ENCODE assay signal across 6 cellular contexts in the genomic region with DNA sequence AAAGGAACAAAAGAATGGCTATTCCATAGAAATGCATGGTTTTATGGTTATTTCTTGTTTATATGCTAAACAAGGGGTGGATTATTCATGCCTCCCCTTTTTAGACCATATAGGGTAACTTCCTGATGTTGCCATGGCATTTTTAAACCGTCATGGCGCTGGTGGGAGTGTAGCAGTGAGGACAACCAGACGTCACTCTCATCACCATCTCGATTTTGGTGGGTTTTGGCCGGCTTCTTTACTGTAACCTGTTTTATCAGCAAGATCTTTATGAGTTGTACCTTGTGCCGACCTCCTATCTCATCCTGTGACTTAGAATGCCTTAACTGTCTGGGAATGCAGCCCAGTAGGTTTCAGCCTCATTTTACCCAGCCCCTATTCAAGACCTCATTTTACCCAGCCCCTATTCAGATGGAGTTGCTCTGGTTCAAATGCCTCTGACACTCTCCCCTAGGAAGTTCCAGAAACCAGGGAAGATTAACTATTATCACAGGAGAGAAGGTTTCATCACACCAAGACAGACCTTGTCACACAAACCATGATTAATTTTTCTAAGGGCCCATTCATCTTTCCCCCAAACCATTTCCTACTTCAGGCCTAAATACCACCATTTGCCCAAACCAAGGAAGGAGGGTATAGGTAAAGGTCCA. TPM values are rescaled to one million over a fixed set of nuclear protein-coding genes. Genes with fewer than 3 reads are reported as not detected.
DNase-seq lines count a peak whose midpoint lies in the region; ATAC-seq, FAIRE-seq and TF ChIP-seq lines count a peak whose summit lies in the region.
"Not testable (repeated sequence)": the region's sequence is repeated elsewhere in the genome, so short reads cannot be mapped to it uniquely, and the experiment has no call there.

No MANE protein-coding gene starts in this region.

- H3K4ac ChIP-seq in trophoblast cell (ENCODE audit: low read depth, low read length), result not testable (repeated sequence)

- FAIRE-seq in HTR-8/SVneo (lab: Jason Lieb, UNC), result peak; percentile 54
- FAIRE-seq in astrocyte (lab: Jason Lieb, UNC), result not testable (repeated sequence)

- H3K4me3 ChIP-seq in Caco-2 (ENCODE audit: low read depth, low read length); GM23338; astrocyte (ENCODE audit: insufficient read depth, low read depth, low read length); trophoblast cell (ENCODE audit: low read depth, low read length): not testable (repeated sequence)

- H3K27me3 Mint-ChIP-seq in Caco-2 (ENCODE audit: insufficient read depth, unreplicated experiment); GM23338 (ENCODE audit: insufficient read depth, low read depth, poor library complexity); astrocyte (ENCODE audit: low read depth, unreplicated experiment): not testable (repeated sequence)

- not testable (repeated sequence) for H2BK12ac ChIP-seq in trophoblast cell (ENCODE audit: low read length)

- CTCF ChIA-PET in Caco-2 (lab: Charles Lee), result not testable (repeated sequence)

- not testable (repeated sequence) for H3K27ac Mint-ChIP-seq in Caco-2 (ENCODE audit: unreplicated experiment); GM23338
- peak overlapping the region; percentile 59 for H3K27ac Mint-ChIP-seq in astrocyte (ENCODE audit: unreplicated experiment)

- H3K4me3 Mint-ChIP-seq in Caco-2 (ENCODE audit: unreplicated experiment); GM23338; astrocyte (ENCODE audit: unreplicated experiment): not testable (repeated sequence)

- peak overlapping the region; percentile 9 for H2AFZ ChIP-seq in GM23338
- H2AFZ ChIP-seq in astrocyte (ENCODE audit: low read depth, low read length); trophoblast cell (ENCODE audit: insufficient read depth, low read length, poor library complexity): not testable (repeated sequence)

- H3K9ac ChIP-seq in astrocyte (ENCODE audit: low read length); trophoblast cell (ENCODE audit: low read length): not testable (repeated sequence)

- intact Hi-C loops in Caco-2 (cut with micrococcal nuclease; ENCODE audit: unreplicated experiment), result not testable (repeated sequence)

- BruUV-seq in Caco-2 (replicated peaks; lab: Mats Ljungman, UMichigan), result not testable (repeated sequence)

- H2AK5ac ChIP-seq in trophoblast cell (ENCODE audit: low read length), result not testable (repeated sequence)

- not testable (repeated sequence) for H4K20me1 ChIP-seq in GM23338 (replicated peaks; ENCODE audit: insufficient read depth); astrocyte (ENCODE audit: insufficient read depth, low read length)

- H3K18ac ChIP-seq in trophoblast cell (ENCODE audit: low read length), result not testable (repeated sequence)

- not testable (repeated sequence) for H3K36me3 ChIP-seq in Caco-2 (ENCODE audit: control insufficient read depth, insufficient read depth, low read length); GM23338 (ENCODE audit: insufficient read depth); astrocyte (ENCODE audit: insufficient read depth, low read length); trophoblast cell (ENCODE audit: control insufficient read depth in 1 of 2, insufficient read depth in 2 of 2, low read length in 2 of 2)

- H2BK120ac ChIP-seq in trophoblast cell (ENCODE audit: insufficient read depth, low read length, poor library complexity), result peak overlapping the region; percentile 89

- H4K12ac ChIP-seq in trophoblast cell (ENCODE audit: low read depth, low read length), result not testable (repeated sequence)

- not testable (repeated sequence) for TF ChIP-seq CTCF in Caco-2 (IDR thresholded peaks at IDR 0.05; ENCODE audit: insufficient read depth in 1 of 2, low read depth in 1 of 2, low read length in 1 of 2, severe bottlenecking in 1 of 2, unreplicated experiment in 1 of 2); GM23338 (conservative IDR thresholded peaks at IDR 0.05; ENCODE audit: low read depth in 2 of 2); astrocyte (IDR thresholded peaks at IDR 0.05; ENCODE audit: insufficient read depth, low read depth, low read length)

- H2BK5ac ChIP-seq in trophoblast cell (ENCODE audit: low read depth, low read length, poor library complexity), result peak overlapping the region; percentile 84

- H3K14ac ChIP-seq in trophoblast cell (ENCODE audit: low read length), result peak overlapping the region; percentile 34

- H3K9me3 Mint-ChIP-seq in Caco-2 (ENCODE audit: unreplicated experiment); astrocyte (ENCODE audit: unreplicated experiment): not testable (repeated sequence)
- H3K9me3 Mint-ChIP-seq in GM23338, result peaks cover 22% of the 10 kb centered on the region

- H3K23ac ChIP-seq in trophoblast cell (ENCODE audit: low read length), result not testable (repeated sequence)

- H3K9me2 ChIP-seq in GM23338 (ENCODE audit: insufficient read depth), result not testable (repeated sequence)

- H3K27ac ChIP-seq in GM23338 (ENCODE audit: low read depth); astrocyte (ENCODE audit: low read depth, low read length): not testable (repeated sequence)
- H3K27ac ChIP-seq in trophoblast cell (ENCODE audit: low read depth, low read length), result peak overlapping the region; percentile 100

- H4K8ac ChIP-seq in trophoblast cell (ENCODE audit: low read depth, low read length), result not testable (repeated sequence)

- H3F3A ChIP-seq in GM23338 (replicated peaks; ENCODE audit: low read depth), result not testable (repeated sequence)

- peaks cover 18% of the 10 kb centered on the region for H3K79me1 ChIP-seq in trophoblast cell (ENCODE audit: low read length)

- DNase-seq in Caco-2 (peak; percentile 20 to 43), islet precursor cell (peak; percentile 91), trophoblast cell (peak; percentile 64 to 91)
- DNase-seq in GM23338 (ENCODE audit: low spot score); HTR-8/SVneo (ENCODE audit: insufficient read length, low spot score); astrocyte (ENCODE audit: low read depth): not testable (repeated sequence)

- not testable (repeated sequence) for H3K4me2 ChIP-seq in GM23338; astrocyte (ENCODE audit: low read length)
- peak overlapping the region; percentile 27 for H3K4me2 ChIP-seq in trophoblast cell (ENCODE audit: low read length)

- H3K36me3 Mint-ChIP-seq in Caco-2 (ENCODE audit: insufficient read depth, unreplicated experiment); astrocyte (ENCODE audit: low read depth, unreplicated experiment): not testable (repeated sequence)
- peaks cover 18% of the 10 kb centered on the region for H3K36me3 Mint-ChIP-seq in GM23338 (ENCODE audit: low read depth)

- H3K4me1 Mint-ChIP-seq in Caco-2 (ENCODE audit: low read depth, unreplicated experiment); GM23338; astrocyte (ENCODE audit: low read depth, unreplicated experiment): not testable (repeated sequence)

- not testable (repeated sequence) for H4K91ac ChIP-seq in trophoblast cell (ENCODE audit: low read depth, low read length)

- POLR2A ChIA-PET in Caco-2 (lab: Charles Lee), result not testable (repeated sequence)

- WGBS in trophoblast cell (ENCODE audit: extremely low coverage, insufficient coverage, insufficient read length), result no CpG with 5 or more reads among the region's 6 CpGs

- not testable (repeated sequence) for H3K79me2 ChIP-seq in GM23338 (replicated peaks; ENCODE audit: insufficient read depth); astrocyte (ENCODE audit: insufficient read depth, low read length); trophoblast cell (ENCODE audit: control insufficient read depth, insufficient read depth, low read length, poor library complexity)

- not testable (repeated sequence) for H3K27me3 ChIP-seq in Caco-2 (replicated peaks; ENCODE audit: control insufficient read depth, insufficient read depth, low read length); GM23338 (ENCODE audit: insufficient read depth); astrocyte (ENCODE audit: insufficient read depth, low read length); trophoblast cell (ENCODE audit: insufficient read depth, low read length)

- ATAC-seq in GM23338, result not testable (repeated sequence)

- H3K4me1 ChIP-seq in Caco-2 (peaks cover 17% of the 10 kb centered on the region), GM23338 (ENCODE audit: insufficient read depth) (peaks cover 13% of the 10 kb centered on the region; the same call in 1 of the 2 replicates), trophoblast cell (ENCODE audit: control insufficient read depth in 1 of 2, insufficient read depth in 2 of 2, low read length in 2 of 2) (peaks cover 13 to 14% of the 10 kb centered on the region in 2 experiments)
- not testable (repeated sequence) for H3K4me1 ChIP-seq in astrocyte (ENCODE audit: insufficient read depth, low read length)

- not testable (repeated sequence) for H3K9me3 ChIP-seq in Caco-2; astrocyte (ENCODE audit: insufficient read depth, low read depth, low read length); trophoblast cell (ENCODE audit: insufficient read depth, low read depth, low read length)

RNA-seq across cellular contexts. Expression of a gene that starts 31.3 kb away (rescaled TPM):
- 29.0 and 37.4 TPM in 2 replicates for total RNA-seq in Caco-2 (2022)
- total RNA-seq in GM23338 (2014; rRNA removed; shearing (Covaris generic)), result 53.1 and 59.9 TPM in 2 replicates
- polyA plus RNA-seq in GM23338 (2016; fragmentation: Nextera tagmentation; extraction: Ambion mirVana), result 17.3 and 19.4 TPM in 2 replicates
- total RNA-seq in astrocyte, result 91.3 and 115 TPM in 2 replicates
- 27.8 and 29.2 TPM in 2 replicates for polyA plus RNA-seq in trophoblast cell (2013)
